Comparison of ENCODE assay signal across 8 cellular contexts in the genomic region with DNA sequence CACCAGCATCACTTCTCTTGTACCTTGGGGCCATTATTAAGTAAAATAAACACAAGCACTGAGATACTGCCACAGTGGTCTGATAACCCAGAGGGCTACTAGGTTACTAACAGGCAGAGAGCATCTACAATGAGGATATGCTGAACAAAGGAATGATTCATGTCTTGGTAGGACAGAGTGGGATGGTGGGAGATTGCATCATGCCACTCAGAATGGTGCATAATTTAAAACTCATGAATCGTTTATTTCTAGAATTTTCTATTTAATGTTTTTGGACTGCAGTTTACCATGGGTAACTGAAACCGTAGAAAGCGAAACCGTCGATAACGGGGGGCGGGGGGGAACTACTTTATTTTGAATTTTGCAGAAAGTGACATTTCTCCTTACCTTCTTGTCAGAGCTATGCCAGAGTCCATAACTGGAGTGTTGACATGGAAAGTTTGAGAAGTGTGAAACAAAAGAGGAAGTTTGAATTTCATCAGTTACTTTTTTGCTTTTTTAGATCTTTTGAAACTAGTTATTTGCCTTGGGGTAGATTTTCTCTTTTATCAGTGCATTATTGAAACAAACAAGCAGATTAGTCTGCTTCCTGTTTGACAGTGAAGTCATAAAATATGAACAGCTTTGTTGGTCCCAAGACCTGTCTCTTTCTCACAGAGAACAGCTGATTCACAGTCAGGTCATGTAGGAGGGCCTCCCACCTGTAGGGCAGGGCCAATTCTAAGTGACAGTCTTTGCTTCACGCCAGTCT.
DNase-seq lines count a peak whose midpoint lies in the region; ATAC-seq and TF ChIP-seq lines count a peak whose summit lies in the region.

No MANE protein-coding gene starts in this region.

- TF ChIP-seq POLR2A in tibial nerve (IDR thresholded peaks at IDR 0.05) = no peak

- POLR2A ChIA-PET in Caco-2 (lab: Charles Lee) = no interaction called here

- H3K4me3 ChIP-seq in tibial nerve (peak overlapping the region in 1 of 4 donors; percentile 28), psoas muscle (no peak overlapping the region), Caco-2 (ENCODE audit: low read depth, low read length) (no peak overlapping the region)

- H3K27me3 Mint-ChIP-seq in activated naive CD8-positive, alpha-beta T cell treated with anti-CD3 and anti-CD28 coated beads, Interleukin-2, amount 50 U/mL, for 24 hours = no peaks in the 10 kb centered on the region
- peaks cover 3% of the 10 kb centered on the region for H3K27me3 Mint-ChIP-seq in Caco-2 (ENCODE audit: insufficient read depth, unreplicated experiment)

- H3K9me3 ChIP-seq in tibial nerve (no peaks in the 10 kb centered on the region), psoas muscle (no peaks in the 10 kb centered on the region), Caco-2 (no peaks in the 10 kb centered on the region)

- peaks cover 0 to 30% (median 2%) of the 10 kb centered on the region in 4 donors for H3K4me1 ChIP-seq in tibial nerve
- H3K4me1 ChIP-seq in psoas muscle = no peaks in the 10 kb centered on the region
- H3K4me1 ChIP-seq in Caco-2 = no peaks in the 10 kb centered on the region

- peak overlapping the region; percentile 81 for H3K27ac Mint-ChIP-seq in activated naive CD8-positive, alpha-beta T cell treated with anti-CD3 and anti-CD28 coated beads, Interleukin-2, amount 50 U/mL, for 24 hours
- H3K27ac Mint-ChIP-seq in Caco-2 (ENCODE audit: unreplicated experiment) = no peak overlapping the region

- BruUV-seq in Caco-2 (replicated peaks; lab: Mats Ljungman, UMichigan) = no TSS peak

- H3K27me3 ChIP-seq in tibial nerve (no peaks in the 10 kb centered on the region), psoas muscle (ENCODE audit: insufficient read depth in 3 of 3, low read length in 2 of 3) (no peaks in the 10 kb centered on the region), Caco-2 (replicated peaks; ENCODE audit: control insufficient read depth, insufficient read depth, low read length) (no peaks in the 10 kb centered on the region)

- H3K36me3 Mint-ChIP-seq in activated naive CD8-positive, alpha-beta T cell treated with anti-CD3 and anti-CD28 coated beads, Interleukin-2, amount 50 U/mL, for 24 hours (ENCODE audit: low read depth) = no peaks in the 10 kb centered on the region
- no peaks in the 10 kb centered on the region for H3K36me3 Mint-ChIP-seq in Caco-2 (ENCODE audit: insufficient read depth, unreplicated experiment)

- intact Hi-C loops in psoas muscle (cut with DNase I) (loop anchor here in 1 of 2 donors (5.0 kb wide), 1 partner anchor 152 kb away; the partner anchor contains the start of gene NDUFAF4), Caco-2 (cut with micrococcal nuclease; ENCODE audit: unreplicated experiment) (loop anchor here (5.0 kb wide), 1 partner anchor 507 kb away; no protein-coding TSS in a partner anchor)

- H3K9me3 Mint-ChIP-seq in activated naive CD8-positive, alpha-beta T cell treated with anti-CD3 and anti-CD28 coated beads, Interleukin-2, amount 50 U/mL, for 24 hours = no peaks in the 10 kb centered on the region
- no peaks in the 10 kb centered on the region for H3K9me3 Mint-ChIP-seq in Caco-2 (ENCODE audit: unreplicated experiment)

- peak overlapping the region; percentile 35 to 82 (median 68) for H3K27ac ChIP-seq in tibial nerve
- H3K27ac ChIP-seq in psoas muscle = no peak overlapping the region

- H3K36me3 ChIP-seq in tibial nerve (no peaks in the 10 kb centered on the region), psoas muscle (ENCODE audit: insufficient read depth in 1 of 2, low read depth in 1 of 2) (no peaks in the 10 kb centered on the region), Caco-2 (ENCODE audit: control insufficient read depth, insufficient read depth, low read length) (no peaks in the 10 kb centered on the region)

- CTCF ChIA-PET in Caco-2 (lab: Charles Lee) = interaction anchor here (0.7 kb wide), 1 partner anchor 149 kb away, joined by 3 read pairs; no protein-coding TSS in a partner anchor

- no peak overlapping the region for H3K4me3 Mint-ChIP-seq in activated naive CD8-positive, alpha-beta T cell treated with anti-CD3 and anti-CD28 coated beads, Interleukin-2, amount 50 U/mL, for 24 hours
- no peak overlapping the region for H3K4me3 Mint-ChIP-seq in Caco-2 (ENCODE audit: unreplicated experiment)

- ATAC-seq in GM18508 (IDR thresholded peaks at IDR 0.05; ENCODE audit: insufficient read depth, unreplicated experiment) = peak; percentile 74
- ATAC-seq in GM21619 (IDR thresholded peaks at IDR 0.05; ENCODE audit: unreplicated experiment) = peak; percentile 95
- peak; percentile 92 for ATAC-seq in activated naive CD8-positive, alpha-beta T cell treated with anti-CD3 and anti-CD28 coated beads, Interleukin-2, amount 50 U/mL, for 24 hours
- ATAC-seq in psoas muscle = no peak

- TF ChIP-seq CTCF in tibial nerve (IDR thresholded peaks at IDR 0.05) = no peak
- TF ChIP-seq CTCF in psoas muscle (IDR thresholded peaks at IDR 0.05) = no peak
- no peak for TF ChIP-seq CTCF in Caco-2 (IDR thresholded peaks at IDR 0.05; ENCODE audit: insufficient read depth in 1 of 2, low read depth in 1 of 2, low read length in 1 of 2, severe bottlenecking in 1 of 2, unreplicated experiment in 1 of 2)

- 43 to 48% methylated on average over 8 of the region's 8 CpGs for WGBS in tibial nerve, 2 donors
- 72 to 78% (median 72%) methylated on average over 8 of the region's 8 CpGs for WGBS in psoas muscle, 3 donors

- peaks cover 18% of the 10 kb centered on the region for H3K4me1 Mint-ChIP-seq in activated naive CD8-positive, alpha-beta T cell treated with anti-CD3 and anti-CD28 coated beads, Interleukin-2, amount 50 U/mL, for 24 hours
- H3K4me1 Mint-ChIP-seq in Caco-2 (ENCODE audit: low read depth, unreplicated experiment) = no peaks in the 10 kb centered on the region

- TF ChIP-seq EP300 in tibial nerve (IDR thresholded peaks at IDR 0.05) = peak in 1 of 2 donors; percentile 57

- DNase-seq in HuH-7 (ENCODE audit: low spot score) = peak; percentile 44
- DNase-seq in activated naive CD8-positive, alpha-beta T cell treated with anti-CD3 and anti-CD28 coated beads, Interleukin-2, amount 50 U/mL, for 24 hours = no peak
- no peak for DNase-seq in tibial nerve (ENCODE audit: low spot score in 2 of 2)
- no peak for DNase-seq in psoas muscle
- DNase-seq in LoVo (ENCODE audit: low spot score) = no peak
- no peak for DNase-seq in Caco-2

Comparison
In these comparisons a context has a peak if more than half of its experiments do, and no peak if none do; other contexts are left out.
1. ATAC-seq: peak in GM18508 (single experiment), GM21619 (single experiment) and activated naive CD8-positive, alpha-beta T cell treated with anti-CD3 and anti-CD28 coated beads, Interleukin-2, amount 50 U/mL, for 24 hours (single experiment); none in psoas muscle (0 of 4).